ENCODE assay signal across 17 cellular contexts in the genomic region with DNA sequence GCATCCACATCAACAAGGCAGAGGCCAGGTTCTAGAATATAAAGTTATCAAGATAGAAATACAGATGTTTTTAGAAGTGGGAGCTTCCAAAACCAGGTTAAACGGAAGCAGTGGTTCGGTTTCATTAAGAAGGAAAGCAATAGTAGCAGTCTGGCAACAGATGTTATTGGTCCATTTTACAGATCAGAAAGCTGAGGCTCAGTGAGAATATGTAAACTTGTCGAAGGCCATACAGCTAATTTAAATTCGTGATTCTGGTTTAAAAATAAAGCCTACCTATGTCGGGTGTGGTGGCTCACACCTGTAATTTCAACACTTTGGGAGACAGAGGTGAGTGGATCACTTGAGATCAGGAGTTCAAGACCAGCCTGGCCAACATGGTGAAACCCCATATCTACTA.
DNase-seq lines count a peak whose midpoint lies in the region; ATAC-seq, FAIRE-seq and TF ChIP-seq lines count a peak whose summit lies in the region.
"Had no signal": no experiment of that assay in that cellular context is flagged by ENCODE, and none has a peak within 500 bp of the region (broad histone marks: within the 10 kb centered on the region; RNA-seq: fewer than 3 reads in every experiment).

No MANE protein-coding gene starts in this region.

- no peak overlapping the region for H4K5ac ChIP-seq in H1 (ENCODE audit: insufficient read length, low read depth, low read length)

- 73% methylated on average over 5 of the region's 5 CpGs for WGBS in HepG2 (ENCODE audit: low lambda C conversion rate)
- WGBS in right lobe of liver (ENCODE audit: insufficient coverage, low coverage, low lambda C conversion rate, missing lambda C conversion rate), result 94% methylated on average over 5 of the region's 5 CpGs
- 90% methylated on average over 5 of the region's 5 CpGs; no CpG with 5 or more reads in 1 of the 2 experiments for WGBS in H1 (ENCODE audit: extremely low coverage in 1 of 2, insufficient coverage in 1 of 2, insufficient read length in 1 of 2, insufficient replicate concordance in 2 of 2, low coverage in 1 of 2, low lambda C conversion rate in 2 of 2, missing lambda C conversion rate in 1 of 2), 2 experiments

- no TSS peak for BruUV-seq in HepG2 (replicated peaks; lab: Mats Ljungman, UMichigan)

- no peak overlapping the region for H4K8ac ChIP-seq in H1 (ENCODE audit: extremely low read depth, insufficient read depth, low read length)

- CTCF ChIA-PET in HepG2 (lab: Yijun Ruan, JAX; ENCODE audit: low intra/inter-chr PET ratio, low total read pairs) (no interaction called here), H1 (lab: Charles Lee; ENCODE audit: partially characterized antibody) (interaction anchor here (0.7 to 8.2 kb wide), 10 partner anchors 13 to 291 kb away, joined by 3 to 144 read pairs (median 4); partner anchors contain the start of gene ARRDC3)

- no peak overlapping the region for H3K18ac ChIP-seq in H1 (ENCODE audit: extremely low read depth, low read length)

- ATAC-seq in HepG2 (no peak), right lobe of liver (no peak)
- ATAC-seq: HCT116 had no signal

- H3K4me3 ChIP-seq in HepG2 (replicated peaks in 1 of 3; ENCODE audit: insufficient read depth in 1 of 3, low read depth in 2 of 3, low read length in 3 of 3), result no peak overlapping the region
- H3K4me3 ChIP-seq in right lobe of liver, result no peak overlapping the region
- no peak overlapping the region for H3K4me3 ChIP-seq in H1 (ENCODE audit: extremely low read depth in 1 of 4, insufficient read depth in 2 of 4, low read depth in 3 of 4, low read length in 4 of 4)
- no peak overlapping the region for H3K4me3 ChIP-seq in breast epithelium
- H3K4me3 ChIP-seq: GM23248 had no signal

- H3K4me1 ChIP-seq in HepG2 (ENCODE audit: insufficient read depth, low read length) (no peaks in the 10 kb centered on the region; the same call in 1 of the 2 replicates), right lobe of liver (peaks cover 0 to 14% (median 0%) of the 10 kb centered on the region in 4 donors), H1 (replicated peaks in 1 of 4; ENCODE audit: control insufficient read depth in 3 of 4, insufficient read depth in 4 of 4, low read length in 3 of 4) (no peaks in the 10 kb centered on the region; a peak in 2 of 7 replicates), breast epithelium (no peaks in the 10 kb centered on the region)

- H3K23ac ChIP-seq in H1 (ENCODE audit: insufficient read length), result no peak overlapping the region

- H2BK5ac ChIP-seq in H1 (ENCODE audit: low read depth, low read length), result no peak overlapping the region

- no peak overlapping the region for H4K91ac ChIP-seq in H1 (replicated peaks; ENCODE audit: insufficient read length, low read length)

- FAIRE-seq in HepG2 (lab: Jason Lieb, UNC) (no peak), H1 (lab: Jason Lieb, UNC) (no peak)
- FAIRE-seq: G401.6, GM12892 had no signal

- H3K27me3 ChIP-seq in HepG2 (ENCODE audit: control insufficient read depth in 1 of 2, insufficient read depth in 2 of 2, low read length in 2 of 2) (no peaks in the 10 kb centered on the region), right lobe of liver (no peaks in the 10 kb centered on the region), H1 (replicated peaks in 1 of 4; ENCODE audit: control insufficient read depth in 3 of 4, extremely low read depth in 1 of 4, insufficient read depth in 3 of 4, low read length in 3 of 4) (no peaks in the 10 kb centered on the region), breast epithelium (no peaks in the 10 kb centered on the region)

- no peak overlapping the region for H2AK5ac ChIP-seq in H1 (ENCODE audit: low read depth, low read length)

- in situ Hi-C loops in HepG2 (cut with HindIII; ENCODE audit: extremely low pct_ligation_motif_present, low pct_unique_long_range_greater_than_20kb), result loop anchor here (5.0 to 25.0 kb wide), 2 partner anchors 165 to 360 kb away; no protein-coding TSS in a partner anchor

- POLR2A ChIA-PET in HepG2 (lab: Yijun Ruan, JAX) (interaction anchor here (0.9 kb wide), 1 partner anchor 161 kb away, joined by 3 read pairs; the partner anchor contains the start of gene ARRDC3), H1 (lab: Charles Lee; ENCODE audit: partially characterized antibody) (interaction anchor here (2.7 kb wide), 1 partner anchor 160 kb away, joined by 13 read pairs; the partner anchor contains the start of gene ARRDC3)

- no peak for DNase-seq in HepG2 (ENCODE audit: low spot score)
- no peak for DNase-seq in right lobe of liver
- DNase-seq in H1 (ENCODE audit: low read depth in 1 of 2, low spot score in 2 of 2), result no peak
- no peak for DNase-seq in NCI-H2171 treated with DMSO at 0.1 percent for 48 hours (lab: John Stamatoyannopoulos, UW)
- DNase-seq in breast epithelium (ENCODE audit: low spot score in 2 of 2), result no peak
- no peak for DNase-seq in NCI-H748 treated with DMSO at 0.1 percent for 48 hours (lab: John Stamatoyannopoulos, UW)
- DNase-seq: C1 segment of cervical spinal cord; CD4-positive, alpha-beta memory T cell; COR-L47; DMS153; DND-41; GM23248; H9 had no signal

- H2AFZ ChIP-seq in HepG2 (ENCODE audit: low read length), result no peak overlapping the region
- no peak overlapping the region for H2AFZ ChIP-seq in H1 (ENCODE audit: low read length)
- H2AFZ ChIP-seq: GM23248 had no signal

- no peak overlapping the region for H2BK20ac ChIP-seq in H1 (ENCODE audit: low read length)

- intact Hi-C loops in HepG2 (cut with micrococcal nuclease; ENCODE audit: unreplicated experiment), result no loop called here
- intact Hi-C loops in right lobe of liver (cut with DNase I), result loop anchor here in 1 of 2 donors (10.0 kb wide), 1 partner anchor 368 kb away; no protein-coding TSS in a partner anchor
- intact Hi-C loops in breast epithelium (cut with DNase I; ENCODE audit: low total_unique reads), result no loop called here

- no peaks in the 10 kb centered on the region for H3K23me2 ChIP-seq in H1 (ENCODE audit: low read depth, low read length)

- H2BK120ac ChIP-seq in H1 (replicated peaks; ENCODE audit: low read depth, low read length), result no peak overlapping the region

- no peak overlapping the region for H3K56ac ChIP-seq in H1 (replicated peaks; ENCODE audit: insufficient read length, low read depth, low read length)

- H3K9ac ChIP-seq in HepG2 (ENCODE audit: insufficient read depth, low read depth, low read length), result no peak overlapping the region
- H3K9ac ChIP-seq in H1 (replicated peaks in 1 of 4; ENCODE audit: extremely low read depth in 1 of 4, low read depth in 3 of 4, low read length in 3 of 4), result no peak overlapping the region
- H3K9ac ChIP-seq: GM23248 had no signal

- no peak overlapping the region for H3K14ac ChIP-seq in H1 (ENCODE audit: insufficient read length)

- no peak overlapping the region for H3K4ac ChIP-seq in H1 (replicated peaks; ENCODE audit: insufficient read length, low read depth, low read length)

- no peak overlapping the region for H2BK12ac ChIP-seq in H1 (ENCODE audit: low read depth, low read length)

- no peak overlapping the region for H3K27ac ChIP-seq in HepG2 (ENCODE audit: extremely low read length, insufficient read depth, low read length)
- H3K27ac ChIP-seq in right lobe of liver, result no peak overlapping the region
- H3K27ac ChIP-seq in VCaP, result peak overlapping the region; percentile 67; the same call in 1 of the 2 replicates
- no peak overlapping the region for H3K27ac ChIP-seq in H1 (ENCODE audit: low read depth, low read length)
- no peak overlapping the region for H3K27ac ChIP-seq in breast epithelium
- H3K27ac ChIP-seq: GM23248 had no signal

- H3K9me3 ChIP-seq in HepG2 (ENCODE audit: low read length) (no peaks in the 10 kb centered on the region), right lobe of liver (no peaks in the 10 kb centered on the region), H1 (ENCODE audit: insufficient read depth in 2 of 2, low read depth in 1 of 2, low read length in 1 of 2) (no peaks in the 10 kb centered on the region), breast epithelium (no peaks in the 10 kb centered on the region)

- TF ChIP-seq POLR2A in HepG2 (IDR thresholded peaks at IDR 0.05; ENCODE audit: insufficient read depth in 1 of 2, low read depth in 2 of 2, low read length in 2 of 2) (no peak), right lobe of liver (IDR thresholded peaks at IDR 0.05) (no peak), H1 (IDR thresholded peaks at IDR 0.05; ENCODE audit: control extremely low read depth in 1 of 2, low read depth in 2 of 2, low read length in 2 of 2) (no peak), breast epithelium (IDR thresholded peaks at IDR 0.05) (no peak)

- H3K79me2 ChIP-seq in HepG2 (ENCODE audit: insufficient read depth, low read length) (no peaks in the 10 kb centered on the region), H1 (ENCODE audit: control insufficient read depth in 1 of 2, insufficient read depth in 2 of 2, low read length in 2 of 2) (no peaks in the 10 kb centered on the region)

- no peaks in the 10 kb centered on the region for H4K20me1 ChIP-seq in HepG2 (ENCODE audit: insufficient read depth, low read length)
- H4K20me1 ChIP-seq in H1 (replicated peaks in 1 of 2; ENCODE audit: control insufficient read depth in 1 of 2, insufficient read depth in 2 of 2, low read length in 2 of 2), result no peaks in the 10 kb centered on the region

- no peak overlapping the region for H2BK15ac ChIP-seq in H1 (ENCODE audit: low read length)

- H3K36me3 ChIP-seq in HepG2 (replicated peaks in 1 of 2; ENCODE audit: control insufficient read depth in 1 of 2, insufficient read depth in 2 of 2, low read length in 2 of 2) (no peaks in the 10 kb centered on the region), right lobe of liver (no peaks in the 10 kb centered on the region), H1 (ENCODE audit: control insufficient read depth in 2 of 4, insufficient read depth in 4 of 4, low read length in 3 of 4) (no peaks in the 10 kb centered on the region), breast epithelium (no peaks in the 10 kb centered on the region)

- TF ChIP-seq EP300 in HepG2 (IDR thresholded peaks at IDR 0.05; ENCODE audit: low read depth in 2 of 2, low read length in 2 of 2) (no peak), HepG2 (CRISPR knock-in tag; IDR thresholded peaks at IDR 0.05; ENCODE audit: borderline replicate concordance) (no peak), H1 (IDR thresholded peaks at IDR 0.05; ENCODE audit: borderline replicate concordance in 1 of 2, low read depth in 2 of 2, low read length in 2 of 2) (no peak)

- TF ChIP-seq CTCF in HepG2 (CRISPR knock-in tag; IDR thresholded peaks at IDR 0.05), result no peak
- no peak for TF ChIP-seq CTCF in right lobe of liver (IDR thresholded peaks at IDR 0.05)
- no peak for TF ChIP-seq CTCF in VCaP (conservative IDR thresholded peaks at IDR 0.05)
- no peak for TF ChIP-seq CTCF in H1 (IDR thresholded peaks at IDR 0.05; ENCODE audit: control extremely low read depth in 1 of 3, insufficient read depth in 1 of 3, low read depth in 1 of 3, low read length in 3 of 3)
- TF ChIP-seq CTCF in breast epithelium (IDR thresholded peaks at IDR 0.05), result no peak

- TF ChIP-seq RAD21 in HepG2 (CRISPR knock-in tag; IDR thresholded peaks at IDR 0.05), result no peak
- TF ChIP-seq RAD21 in H1 (IDR thresholded peaks at IDR 0.05 in 1 of 2, conservative IDR thresholded peaks at IDR 0.05 in 1 of 2; ENCODE audit: low read depth in 2 of 2, low read length in 2 of 2), result no peak

- H3K4me2 ChIP-seq in HepG2 (ENCODE audit: low read depth, low read length) (no peak overlapping the region), H1 (ENCODE audit: insufficient read depth in 1 of 2, low read depth in 2 of 2, low read length in 2 of 2) (no peak overlapping the region)

- no peaks in the 10 kb centered on the region for H3K79me1 ChIP-seq in H1 (ENCODE audit: low read depth, low read length)

Comparison
In these comparisons a context has a peak if more than half of its experiments do, and no peak if none do; other contexts are left out.
1. Of the 41 proteins assayed by ChIP-seq in both HepG2 and H1: peak only in HepG2: none; only in H1: KDM1A; in both: none; in neither: 40.